13 cellular contexts compared by ENCODE assay signal in genomic region chr9:98551511-98552286, GRCh38.
DNase-seq lines count a peak whose midpoint lies in the region; ATAC-seq and TF ChIP-seq lines count a peak whose summit lies in the region.
"Had no signal": no experiment of that assay in that cellular context is flagged by ENCODE, and none has a peak within 500 bp of the region (broad histone marks: within the 10 kb centered on the region; RNA-seq: fewer than 3 reads in every experiment).

No MANE protein-coding gene starts in this region.

- no peaks in the 10 kb centered on the region for H3K9me2 ChIP-seq in PC-9 (ENCODE audit: insufficient read depth)

- H2AFZ ChIP-seq in PC-9, result peak overlapping the region; percentile 3

- DNase-seq in DMS53 treated with DMSO at 0.1 percent for 48 hours (lab: John Stamatoyannopoulos, UW; ENCODE audit: unreplicated experiment), result peak; percentile 12
- peak; percentile 44 to 92 for DNase-seq in PC-9
- DNase-seq in cerebellum (ENCODE audit: low spot score), result peak; percentile 82
- peak; percentile 2 for DNase-seq in mucosa of gallbladder (ENCODE audit: low spot score)
- DNase-seq in pons (ENCODE audit: low spot score), result no peak
- no peak for DNase-seq in activated CD8-positive, alpha-beta memory T cell treated with anti-CD3 and anti-CD28 coated beads, Interleukin-2, amount 50 U/mL, for 4 hours
- DNase-seq in body of pancreas, result no peak
- no peak for DNase-seq in iPS-NIHi11 (ENCODE audit: low spot score)
- DNase-seq: activated CD4-positive, CD25-positive, alpha-beta regulatory T cell treated with anti-CD3 and anti-CD28 coated beads, Interleukin-2, amount 50 U/mL, for 72 hours; activated T-cell treated with anti-CD3 and anti-CD28 coated beads, Interleukin-2, amount 50 U/mL, for 72 hours; esophagus squamous epithelium; NCI-H510A; right lobe of liver had no signal

- WGBS in body of pancreas, 2 donors, result 78 to 79% methylated on average over 11 of the region's 11 CpGs

- peak overlapping the region; percentile 73 for H3K4me2 ChIP-seq in PC-9

- H3K27me3 ChIP-seq in PC-9 (ENCODE audit: insufficient read depth, low read depth) (no peaks in the 10 kb centered on the region), body of pancreas (no peaks in the 10 kb centered on the region)
- H3K27me3 ChIP-seq: right lobe of liver had no signal

- H3K9me3 ChIP-seq in PC-9 (ENCODE audit: insufficient read depth, low read depth) (no peaks in the 10 kb centered on the region), body of pancreas (no peaks in the 10 kb centered on the region)
- H3K9me3 ChIP-seq: esophagus squamous epithelium, right lobe of liver had no signal

- TF ChIP-seq CTCF in PC-9 (conservative IDR thresholded peaks at IDR 0.05) (no peak), body of pancreas (IDR thresholded peaks at IDR 0.05) (no peak)

- intact Hi-C loops in PC-9 (cut with micrococcal nuclease; ENCODE audit: unreplicated experiment), result loop anchor here (5.0 kb wide), 1 partner anchor 136 kb away; no protein-coding TSS in a partner anchor
- intact Hi-C loops in body of pancreas (cut with DNase I), result no loop called here

- no peak for TF ChIP-seq POLR2A in body of pancreas (IDR thresholded peaks at IDR 0.05)

- H3K36me3 ChIP-seq in PC-9 (ENCODE audit: low read depth) (no peaks in the 10 kb centered on the region), body of pancreas (replicated peaks in 1 of 2; ENCODE audit: insufficient read depth in 1 of 2, low read depth in 2 of 2) (no peaks in the 10 kb centered on the region)
- H3K36me3 ChIP-seq: esophagus squamous epithelium, right lobe of liver had no signal

- BruUV-seq in PC-9 (replicated peaks; lab: Mats Ljungman, UMichigan), result no TSS peak

- peak overlapping the region; percentile 9; the same call in 1 of the 2 replicates for H3K4me3 ChIP-seq in PC-9
- no peak overlapping the region for H3K4me3 ChIP-seq in body of pancreas
- H3K4me3 ChIP-seq: esophagus squamous epithelium, right lobe of liver had no signal

- POLR2A ChIA-PET in PC-9 (lab: Charles Lee; ENCODE audit: unreplicated experiment), result interaction anchor here (0.6 kb wide), 1 partner anchor 248 kb away, joined by 5 read pairs; no protein-coding TSS in a partner anchor

- H3K4me1 ChIP-seq in PC-9 (replicated peaks; ENCODE audit: insufficient read depth) (peaks cover 40% of the 10 kb centered on the region), body of pancreas (no peaks in the 10 kb centered on the region)
- H3K4me1 ChIP-seq: esophagus squamous epithelium, right lobe of liver had no signal

- no peak for ATAC-seq in body of pancreas
- ATAC-seq: right lobe of liver had no signal

- CTCF ChIA-PET in PC-9 (lab: Charles Lee), result no interaction called here

- peaks cover 37% of the 10 kb centered on the region for H3F3A ChIP-seq in PC-9 (ENCODE audit: insufficient read depth, low read depth)

- H3K79me2 ChIP-seq in PC-9 (ENCODE audit: low read depth), result no peaks in the 10 kb centered on the region

- no peaks in the 10 kb centered on the region for H4K20me1 ChIP-seq in PC-9 (ENCODE audit: insufficient read depth)

- H3K27ac ChIP-seq in PC-9 (peak overlapping the region; percentile 90), body of pancreas (no peak overlapping the region)
- H3K27ac ChIP-seq: esophagus squamous epithelium, right lobe of liver had no signal

Comparison
In these comparisons a context has a peak if more than half of its experiments do, and no peak if none do; other contexts are left out.
1. DNase-seq: peak in DMS53 treated with DMSO at 0.1 percent for 48 hours (single experiment), PC-9 (2 of 2), cerebellum (single experiment) and mucosa of gallbladder (single experiment); none in pons (single experiment), activated CD8-positive, alpha-beta memory T cell treated with anti-CD3 and anti-CD28 coated beads, Interleukin-2, amount 50 U/mL, for 4 hours (single experiment), body of pancreas (0 of 4) and iPS-NIHi11 (single experiment).